In the genomic region with DNA sequence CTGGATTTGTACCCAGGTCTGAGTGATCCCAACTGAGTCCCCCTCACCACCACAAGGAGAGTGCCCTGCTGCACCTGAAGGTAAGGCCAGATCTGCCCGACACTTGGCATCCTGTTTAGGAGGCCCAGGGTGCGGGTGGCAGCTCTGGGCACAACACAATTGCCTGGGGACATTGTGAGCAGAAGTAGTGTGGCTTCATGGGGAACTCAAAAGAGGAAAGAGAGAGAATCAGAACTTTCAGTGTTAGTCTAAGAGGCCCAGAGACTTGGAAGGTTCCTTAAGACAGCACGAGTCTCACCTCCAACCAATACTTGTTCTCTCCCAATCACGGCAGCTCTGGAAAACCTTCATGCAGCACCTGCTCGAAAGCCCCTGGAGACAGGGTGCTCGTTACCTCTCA, we compare ENCODE assay signal across 14 cellular contexts.
"Had no signal": no experiment of that assay in that cellular context is flagged by ENCODE, and none has a peak within 500 bp of the region (broad histone marks: within the 10 kb centered on the region; RNA-seq: fewer than 3 reads in every experiment).

No MANE protein-coding gene starts in this region.

- H3K4me1 ChIP-seq: foreskin keratinocyte, lower lobe of right lung, parathyroid adenoma, tibial nerve had no signal

- H3K27me3 ChIP-seq: tibial nerve had no signal

- H2AFZ ChIP-seq: parathyroid adenoma had no signal

- H3K36me3 ChIP-seq: lower lobe of right lung, tibial nerve had no signal

- H3K79me2 ChIP-seq: parathyroid adenoma had no signal

- H3K4me3 Mint-ChIP-seq: activated naive CD8-positive, alpha-beta T cell treated with anti-CD3 and anti-CD28 coated beads, Interleukin-2, amount 50 U/mL, for 24 hours had no signal

- DNase-seq: activated CD4-positive, CD25-positive, alpha-beta regulatory T cell treated with anti-CD3 and anti-CD28 coated beads, Interleukin-2, amount 50 U/mL, for 72 hours; activated naive CD4-positive, alpha-beta T cell treated with Interleukin-2 at 50 U/mL for 16 hours; activated naive CD8-positive, alpha-beta T cell treated with anti-CD3 and anti-CD28 coated beads, Interleukin-2, amount 50 U/mL, for 24 hours; activated T-cell treated with anti-CD3 and anti-CD28 coated beads for 4 hours; aorta; effector memory CD4-positive, alpha-beta T cell; foreskin keratinocyte; lower lobe of right lung; midbrain; retina; stimulated activated naive CD4-positive, alpha-beta T cell; T-helper 9 cell had no signal

- ATAC-seq: activated naive CD8-positive, alpha-beta T cell treated with anti-CD3 and anti-CD28 coated beads, Interleukin-2, amount 50 U/mL, for 24 hours; foreskin keratinocyte had no signal

- H3K4me3 ChIP-seq: lower lobe of right lung, tibial nerve had no signal

- H3K27ac Mint-ChIP-seq: activated naive CD8-positive, alpha-beta T cell treated with anti-CD3 and anti-CD28 coated beads, Interleukin-2, amount 50 U/mL, for 24 hours had no signal

- H3K27me3 Mint-ChIP-seq: activated naive CD8-positive, alpha-beta T cell treated with anti-CD3 and anti-CD28 coated beads, Interleukin-2, amount 50 U/mL, for 24 hours had no signal

- H3K9me3 Mint-ChIP-seq: activated naive CD8-positive, alpha-beta T cell treated with anti-CD3 and anti-CD28 coated beads, Interleukin-2, amount 50 U/mL, for 24 hours had no signal

- H3K9me3 ChIP-seq: lower lobe of right lung, tibial nerve had no signal

- H3K9ac ChIP-seq: parathyroid adenoma had no signal

- H3K27ac ChIP-seq: foreskin keratinocyte, lower lobe of right lung, parathyroid adenoma, tibial nerve had no signal

- H3K4me1 Mint-ChIP-seq: activated naive CD8-positive, alpha-beta T cell treated with anti-CD3 and anti-CD28 coated beads, Interleukin-2, amount 50 U/mL, for 24 hours had no signal
